8 cellular contexts compared by ENCODE assay signal in genomic region chr16:381788-382717, GRCh38. TPM values are rescaled to one million over a fixed set of nuclear protein-coding genes. Genes with fewer than 3 reads are reported as not detected.
DNase-seq lines count a peak whose midpoint lies in the region; ATAC-seq and TF ChIP-seq lines count a peak whose summit lies in the region.

TSS of gene PGAP6 (minus strand) at chr16:381978. CDS start at chr16:381821, 157 bp downstream.

- no peak for TF ChIP-seq CTCF in right atrium auricular region (IDR thresholded peaks at IDR 0.05)
- no peak for TF ChIP-seq CTCF in prostate gland (IDR thresholded peaks at IDR 0.05)

- H3K27me3 ChIP-seq in right atrium auricular region (no peaks in the 10 kb centered on the region), prostate gland (replicated peaks; ENCODE audit: insufficient read depth) (no peaks in the 10 kb centered on the region), aorta (ENCODE audit: control insufficient read depth in 1 of 2, insufficient read depth in 2 of 2, low read length in 1 of 2) (no peaks in the 10 kb centered on the region)

- intact Hi-C loops in prostate gland (cut with DNase I), result no loop called here
- intact Hi-C loops in aorta (cut with DNase I), result no loop called here

- peaks cover 4% of the 10 kb centered on the region for H3K36me3 ChIP-seq in right atrium auricular region
- no peaks in the 10 kb centered on the region for H3K36me3 ChIP-seq in prostate gland
- H3K36me3 ChIP-seq in aorta (ENCODE audit: control insufficient read depth in 1 of 2, insufficient read depth in 2 of 2, low read length in 1 of 2), result peaks cover 0 to 3% of the 10 kb centered on the region in 2 donors

- H3K4me1 ChIP-seq in right atrium auricular region, result peaks cover 0 to 50% of the 10 kb centered on the region in 2 donors
- H3K4me1 ChIP-seq in prostate gland (replicated peaks), result peaks cover 14% of the 10 kb centered on the region
- H3K4me1 ChIP-seq in aorta (ENCODE audit: control insufficient read depth in 1 of 2, insufficient read depth in 2 of 2, low read length in 2 of 2), result no peaks in the 10 kb centered on the region

- H3K4me3 ChIP-seq in right atrium auricular region (peak within 1 kb of the TSS; percentile 96 to 97), prostate gland (peak within 1 kb of the TSS; percentile 72 to 92), aorta (ENCODE audit: low read length in 2 of 2) (peak within 1 kb of the TSS; percentile 60 to 91)

- ATAC-seq in GM18867 (IDR thresholded peaks at IDR 0.05; ENCODE audit: unreplicated experiment), result peak; percentile 52
- peak; percentile 61 for ATAC-seq in HG03442 (IDR thresholded peaks at IDR 0.05; ENCODE audit: unreplicated experiment)
- ATAC-seq in aorta (ENCODE audit: low FRiP score), result peak; percentile 78

- WGBS in prostate gland, result under 1% methylated on average over 79 of the region's 123 CpGs
- WGBS in aorta, 2 donors, result 1 to 2% methylated on average over 66 to 123 of the region's 123 CpGs

- TF ChIP-seq POLR2A in prostate gland (IDR thresholded peaks at IDR 0.05), result peak; percentile 55

- in situ Hi-C loops in ACHN (cut with HindIII; ENCODE audit: low pct_ligation_motif_present, low pct_unique_long_range_greater_than_20kb, low sequenced_read_pairs), result no loop called here

- H3K27ac ChIP-seq in right atrium auricular region (peak within 1 kb of the TSS; percentile 87 to 90), prostate gland (peak within 1 kb of the TSS; percentile 86 to 97), aorta (ENCODE audit: low read depth in 1 of 2, low read length in 2 of 2) (no peak within 1 kb of the TSS)

- DNase-seq in ACHN (peak; percentile 76), SW480 (ENCODE audit: low spot score) (peak; percentile 49), amniotic epithelial cell (ENCODE audit: low read depth) (peak; percentile 18), right atrium auricular region (ENCODE audit: low spot score) (no peak), prostate gland (ENCODE audit: low spot score) (peak; percentile 67), aorta (peak; percentile 63 to 87)

- H3K9me3 ChIP-seq in right atrium auricular region (no peaks in the 10 kb centered on the region), prostate gland (no peaks in the 10 kb centered on the region), aorta (ENCODE audit: control insufficient read depth, low read length) (no peaks in the 10 kb centered on the region)

RNA-seq across cellular contexts. Expression of gene PGAP6, which starts in this region (rescaled TPM):
- total RNA-seq in right atrium auricular region, result 10 to 100 TPM; 34.0 to 41.1 TPM
- total RNA-seq in prostate gland, result 100 to 1,000 TPM in 1 of 2 donors, 10 to 100 TPM in 1; 36.8 to 207 TPM
- total RNA-seq in aorta, result 10 to 100 TPM; 38.9 to 39.0 TPM
- polyA plus RNA-seq in aorta, result 10 to 100 TPM; 27.4 to 41.4 TPM

Comparison
In these comparisons a context has a peak if more than half of its experiments do, and no peak if none do; other contexts are left out.
1. H3K27ac ChIP-seq: peak in right atrium auricular region (2 of 2) and prostate gland (2 of 2); none in aorta (0 of 2).
2. Peak in every context shown above with its lines, with median percentiles within 50 percentile points of each other: ATAC-seq and H3K4me3 ChIP-seq.